1 cellular context compared by ENCODE assay signal in the genomic region with DNA sequence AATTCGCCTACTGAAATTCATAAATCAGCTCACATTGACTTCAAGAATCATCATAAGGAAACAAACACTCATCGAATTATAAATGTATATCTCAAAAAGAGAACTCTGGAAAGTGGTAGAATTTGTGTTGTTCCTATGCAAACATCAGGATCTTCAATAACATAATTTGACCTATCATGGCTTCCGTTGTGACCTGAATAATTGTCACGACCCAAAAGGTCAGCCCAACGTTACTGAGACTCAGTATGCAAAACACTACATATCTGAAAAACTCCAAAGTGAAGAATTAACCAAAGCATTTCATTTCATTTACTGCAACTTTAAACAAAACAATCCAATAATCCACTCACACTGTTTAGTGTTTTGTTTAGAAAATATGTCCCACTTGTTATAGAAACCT.
TF ChIP-seq lines count a peak whose summit lies in the region.

No MANE protein-coding gene starts in this region.

TF ChIP-seq in HepG2, 621 proteins besides CTCF, POLR2A, EP300 and RAD21:
- TF ChIP-seq, protein P1, sequence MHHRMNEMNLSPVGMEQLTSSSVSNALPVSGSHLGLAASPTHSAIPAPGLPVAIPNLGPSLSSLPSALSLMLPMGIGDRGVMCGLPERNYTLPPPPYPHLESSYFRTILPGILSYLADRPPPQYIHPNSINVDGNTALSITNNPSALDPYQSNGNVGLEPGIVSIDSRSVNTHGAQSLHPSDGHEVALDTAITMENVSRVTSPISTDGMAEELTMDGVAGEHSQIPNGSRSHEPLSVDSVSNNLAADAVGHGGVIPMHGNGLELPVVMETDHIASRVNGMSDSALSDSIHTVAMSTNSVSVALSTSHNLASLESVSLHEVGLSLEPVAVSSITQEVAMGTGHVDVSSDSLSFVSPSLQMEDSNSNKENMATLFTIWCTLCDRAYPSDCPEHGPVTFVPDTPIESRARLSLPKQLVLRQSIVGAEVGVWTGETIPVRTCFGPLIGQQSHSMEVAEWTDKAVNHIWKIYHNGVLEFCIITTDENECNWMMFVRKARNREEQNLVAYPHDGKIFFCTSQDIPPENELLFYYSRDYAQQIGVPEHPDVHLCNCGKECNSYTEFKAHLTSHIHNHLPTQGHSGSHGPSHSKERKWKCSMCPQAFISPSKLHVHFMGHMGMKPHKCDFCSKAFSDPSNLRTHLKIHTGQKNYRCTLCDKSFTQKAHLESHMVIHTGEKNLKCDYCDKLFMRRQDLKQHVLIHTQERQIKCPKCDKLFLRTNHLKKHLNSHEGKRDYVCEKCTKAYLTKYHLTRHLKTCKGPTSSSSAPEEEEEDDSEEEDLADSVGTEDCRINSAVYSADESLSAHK (CRISPR knock-in tag; IDR thresholded peaks at IDR 0.05; ENCODE audit: borderline replicate concordance), result no peak
- TF ChIP-seq, protein P2, sequence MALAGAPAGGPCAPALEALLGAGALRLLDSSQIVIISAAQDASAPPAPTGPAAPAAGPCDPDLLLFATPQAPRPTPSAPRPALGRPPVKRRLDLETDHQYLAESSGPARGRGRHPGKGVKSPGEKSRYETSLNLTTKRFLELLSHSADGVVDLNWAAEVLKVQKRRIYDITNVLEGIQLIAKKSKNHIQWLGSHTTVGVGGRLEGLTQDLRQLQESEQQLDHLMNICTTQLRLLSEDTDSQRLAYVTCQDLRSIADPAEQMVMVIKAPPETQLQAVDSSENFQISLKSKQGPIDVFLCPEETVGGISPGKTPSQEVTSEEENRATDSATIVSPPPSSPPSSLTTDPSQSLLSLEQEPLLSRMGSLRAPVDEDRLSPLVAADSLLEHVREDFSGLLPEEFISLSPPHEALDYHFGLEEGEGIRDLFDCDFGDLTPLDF (CRISPR knock-in tag; IDR thresholded peaks at IDR 0.05), result no peak
- no peak; the same call in 1 of the 2 replicates for TF ChIP-seq NR2F6 (IDR thresholded peaks at IDR 0.05)
- peak; percentile 28; the same call in 1 of the 2 replicates for TF ChIP-seq NR2F6 (CRISPR knock-in tag; IDR thresholded peaks at IDR 0.05)
- TF ChIP-seq RXRA (CRISPR knock-in tag; IDR thresholded peaks at IDR 0.05), result no peak
